ENCODE assay signal across 27 cellular contexts in genomic region chr12:120072472-120072871, GRCh38.
"Had no signal": no experiment of that assay in that cellular context is flagged by ENCODE, and none has a peak within 500 bp of the region (broad histone marks: within the 10 kb centered on the region; RNA-seq: fewer than 3 reads in every experiment).

No MANE protein-coding gene starts in this region.

- H3K27ac Mint-ChIP-seq: activated B cell treated with CpG ODN at 0.5 μM for 24 hours; immature natural killer cell; nephron; stimulated activated effector memory CD8-positive, alpha-beta T cell treated with anti-CD3 and anti-CD28 coated beads, Interleukin-12 subunit alpha, Interleukin-12 subunit beta, amount 100 ng/mL, for 72 hours; stimulated activated naive CD8-positive, alpha-beta T cell treated with anti-CD3 and anti-CD28 coated beads, Interleukin-15, Interleukin-2, amounts not matched to agents 100 ng/mL and 50 ng/mL, for 24 hours; T-helper 2 cell treated with Interferon-gamma antibody and Interleukin-4, amounts not matched to agents 5 μg/mL and 100 μg/mL, for 36 hours had no signal

- ATAC-seq: activated T-helper 17 cell treated with anti-CD3 and anti-CD28 coated beads, Interleukin-2, amount 50 U/mL, for 72 hours; foreskin keratinocyte; left lobe of liver; stimulated activated effector memory CD8-positive, alpha-beta T cell treated with anti-CD3 and anti-CD28 coated beads, Interleukin-12 subunit alpha, Interleukin-12 subunit beta, amount 100 ng/mL, for 72 hours; T-cell had no signal

- FAIRE-seq: astrocyte had no signal

- H3K4me1 Mint-ChIP-seq: activated T-helper 17 cell treated with anti-CD3 and anti-CD28 coated beads, Interleukin-2, amount 50 U/mL, for 72 hours; immature natural killer cell; nephron; stimulated activated effector memory CD8-positive, alpha-beta T cell treated with anti-CD3 and anti-CD28 coated beads, Interleukin-12 subunit alpha, Interleukin-12 subunit beta, amount 100 ng/mL, for 72 hours had no signal

- H3K27me3 Mint-ChIP-seq: activated B cell treated with CpG ODN at 0.5 μM for 24 hours; activated T-helper 17 cell treated with anti-CD3 and anti-CD28 coated beads, Interleukin-2, amount 50 U/mL, for 72 hours; stimulated activated naive CD8-positive, alpha-beta T cell treated with anti-CD3 and anti-CD28 coated beads, Interleukin-15, Interleukin-2, amounts not matched to agents 100 ng/mL and 50 ng/mL, for 24 hours; T-cell had no signal

- H3K4me1 ChIP-seq: esophagus muscularis mucosa, foreskin keratinocyte, right lobe of liver, upper lobe of left lung, vagina had no signal

- H3K36me3 ChIP-seq: brain microvascular endothelial cell, esophagus muscularis mucosa, heart left ventricle, right lobe of liver, upper lobe of left lung, vagina had no signal

- H3K9me3 ChIP-seq: esophagus muscularis mucosa, heart left ventricle, right lobe of liver, upper lobe of left lung, vagina had no signal

- H3K27me3 ChIP-seq: brain microvascular endothelial cell, esophagus muscularis mucosa, foreskin keratinocyte, right lobe of liver, upper lobe of left lung, vagina had no signal

- H3K9me3 Mint-ChIP-seq: activated B cell treated with CpG ODN at 0.5 μM for 24 hours; activated T-helper 17 cell treated with anti-CD3 and anti-CD28 coated beads, Interleukin-2, amount 50 U/mL, for 72 hours; immature natural killer cell; nephron; stimulated activated effector memory CD8-positive, alpha-beta T cell treated with anti-CD3 and anti-CD28 coated beads, Interleukin-12 subunit alpha, Interleukin-12 subunit beta, amount 100 ng/mL, for 72 hours; stimulated activated naive CD8-positive, alpha-beta T cell treated with anti-CD3 and anti-CD28 coated beads, Interleukin-15, Interleukin-2, amounts not matched to agents 100 ng/mL and 50 ng/mL, for 24 hours; T-cell; T-helper 2 cell treated with Interferon-gamma antibody and Interleukin-4, amounts not matched to agents 5 μg/mL and 100 μg/mL, for 36 hours had no signal

- H3K4me3 Mint-ChIP-seq: activated B cell treated with CpG ODN at 0.5 μM for 24 hours; activated T-helper 17 cell treated with anti-CD3 and anti-CD28 coated beads, Interleukin-2, amount 50 U/mL, for 72 hours; immature natural killer cell; nephron; stimulated activated effector memory CD8-positive, alpha-beta T cell treated with anti-CD3 and anti-CD28 coated beads, Interleukin-12 subunit alpha, Interleukin-12 subunit beta, amount 100 ng/mL, for 72 hours; stimulated activated naive CD8-positive, alpha-beta T cell treated with anti-CD3 and anti-CD28 coated beads, Interleukin-15, Interleukin-2, amounts not matched to agents 100 ng/mL and 50 ng/mL, for 24 hours; T-cell; T-helper 2 cell treated with Interferon-gamma antibody and Interleukin-4, amounts not matched to agents 5 μg/mL and 100 μg/mL, for 36 hours had no signal

- DNase-seq: activated B cell treated with CpG ODN at 0.5 μM for 24 hours; activated CD4-positive, alpha-beta T cell treated with anti-CD3 and anti-CD28 coated beads, Interleukin-2, amount 50 U/mL, for 4 hours; activated gamma-delta T cell treated with Interleukin-2 at 50 U/mL for 16 hours; activated naive CD4-positive, alpha-beta T cell treated with anti-CD3 and anti-CD28 coated beads, Interleukin-2, amount 50 U/mL, for 16 hours; amniotic stem cell; brain microvascular endothelial cell; caudate nucleus; foreskin keratinocyte; heart left ventricle; hypothalamus; immature natural killer cell; mesendoderm; right lobe of liver; stimulated activated CD4-positive, alpha-beta T cell treated with anti-CD3 and anti-CD28 coated beads, Interleukin-4, amount 100 ng/mL, for 24 hours; substantia nigra; T-cell; upper lobe of left lung had no signal

- H3K27ac ChIP-seq: brain microvascular endothelial cell, esophagus muscularis mucosa, foreskin keratinocyte, heart left ventricle, right lobe of liver, upper lobe of left lung, vagina had no signal

- H3K4me3 ChIP-seq: esophagus muscularis mucosa, heart left ventricle, lung, right lobe of liver, upper lobe of left lung, vagina had no signal
